In the genomic region with DNA sequence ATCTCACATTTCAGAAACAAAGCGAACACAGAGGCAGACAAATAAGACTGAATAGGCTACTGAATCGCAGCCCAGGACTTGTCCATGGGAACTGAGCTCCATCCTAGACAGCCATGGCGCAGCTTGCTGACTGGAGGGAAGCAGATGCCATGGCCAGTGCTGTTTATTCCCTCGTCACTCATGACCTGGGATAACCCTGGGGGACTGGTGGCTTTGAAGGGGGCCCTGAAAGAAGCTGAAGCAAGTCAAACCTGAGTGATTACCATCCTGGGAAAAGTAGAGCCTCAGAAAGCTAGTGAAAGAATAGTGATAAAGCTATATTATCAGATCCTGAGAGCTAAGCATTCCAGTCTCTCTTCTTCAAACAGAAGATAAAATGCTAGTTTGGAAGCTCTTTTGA, we compare ENCODE assay signal across 23 cellular contexts.
DNase-seq lines count a peak whose midpoint lies in the region; ATAC-seq and TF ChIP-seq lines count a peak whose summit lies in the region.
"Had no signal": no experiment of that assay in that cellular context is flagged by ENCODE, and none has a peak within 500 bp of the region (broad histone marks: within the 10 kb centered on the region; RNA-seq: fewer than 3 reads in every experiment).

No MANE protein-coding gene starts in this region.

- H3K4me1 Mint-ChIP-seq in nephron progenitor cell: peaks cover 46% of the 10 kb centered on the region
- H3K4me1 Mint-ChIP-seq: CD14-positive monocyte; CD8-positive, alpha-beta memory T cell had no signal

- H3K9ac ChIP-seq in Karpas-422 (ENCODE audit: low read length): no peak overlapping the region
- H3K9ac ChIP-seq: BLaER1 treated with 17β-estradiol and CSF1 and Interleukin-3, amounts not matched to agents 10 nM and 100 nM; GM23248 had no signal

- intact Hi-C loops in adrenal gland (cut with DNase I): no loop called here

- no peak overlapping the region for H3K4me3 ChIP-seq in Karpas-422 (ENCODE audit: low read length)
- H3K4me3 ChIP-seq in adrenal gland: no peak overlapping the region
- H3K4me3 ChIP-seq: A549; BLaER1 treated with 17β-estradiol and CSF1 and Interleukin-3, amounts not matched to agents 10 nM and 100 nM; GM23248 had no signal

- H3K36me3 ChIP-seq in Karpas-422 (ENCODE audit: insufficient read depth, low read length) (peaks cover 8% of the 10 kb centered on the region; the same call in 1 of the 2 replicates), adrenal gland (replicated peaks in 1 of 2) (no peaks in the 10 kb centered on the region)
- H3K36me3 ChIP-seq: BE2C had no signal

- H3K27ac ChIP-seq in Karpas-422 (ENCODE audit: low read length) (peak overlapping the region; percentile 18; the same call in 1 of the 2 replicates), adrenal gland (no peak overlapping the region)
- H3K27ac ChIP-seq: A549; BLaER1 treated with 17β-estradiol and CSF1 and Interleukin-3, amounts not matched to agents 10 nM and 100 nM; GM23248 had no signal

- peak; percentile 69 for DNase-seq in NCI-H82 (lab: John Stamatoyannopoulos, UW)
- no peak for DNase-seq in NCI-H82 treated with DMSO at 0.1 percent for 48 hours (lab: John Stamatoyannopoulos, UW; ENCODE audit: unreplicated experiment)
- DNase-seq in Karpas-422: no peak
- peak; percentile 6 for DNase-seq in left kidney (ENCODE audit: low read depth, low spot score)
- DNase-seq in nephron progenitor cell: no peak
- DNase-seq in NCI-H2081 (lab: John Stamatoyannopoulos, UW): no peak
- no peak for DNase-seq in adrenal gland
- DNase-seq: 8988T; ACHN; AML-193; BE2C; Calu3; CD4-positive, alpha-beta T cell; CD8-positive, alpha-beta memory T cell; DMS53; DMS79 treated with DMSO at 0.1 percent for 48 hours; GM23248; H7 had no signal

- peaks cover 43% of the 10 kb centered on the region for H3K36me3 Mint-ChIP-seq in nephron progenitor cell (ENCODE audit: low read depth)
- H3K36me3 Mint-ChIP-seq: CD14-positive monocyte had no signal

- 97 to 100% (median 99%) methylated on average over 4 of the region's 4 CpGs for WGBS in adrenal gland, 4 donors

- H3K9me2 ChIP-seq in Karpas-422 (replicated peaks; ENCODE audit: insufficient read depth, low read length): no peaks in the 10 kb centered on the region

- no peak overlapping the region for H2AFZ ChIP-seq in Karpas-422 (ENCODE audit: low read length)
- H2AFZ ChIP-seq: GM23248 had no signal

- peaks cover 21% of the 10 kb centered on the region for H3K4me1 ChIP-seq in Karpas-422 (ENCODE audit: low read length)
- H3K4me1 ChIP-seq in adrenal gland (replicated peaks in 1 of 2): no peaks in the 10 kb centered on the region
- H3K4me1 ChIP-seq: A549; BE2C; BLaER1 treated with 17β-estradiol and CSF1 and Interleukin-3, amounts not matched to agents 10 nM and 100 nM had no signal

- no peaks in the 10 kb centered on the region for H3K27me3 Mint-ChIP-seq in nephron progenitor cell (ENCODE audit: low read depth, poor library complexity)
- H3K27me3 Mint-ChIP-seq: CD4-positive, alpha-beta T cell; CD8-positive, alpha-beta memory T cell had no signal

- peaks cover 12% of the 10 kb centered on the region; the same call in 1 of the 2 replicates for H3K79me2 ChIP-seq in Karpas-422 (ENCODE audit: low read length)

- H3K4me2 ChIP-seq in Karpas-422 (ENCODE audit: low read depth, low read length, poor library complexity, severe bottlenecking): no peak overlapping the region
- H3K4me2 ChIP-seq: A549; BLaER1 treated with 17β-estradiol and CSF1 and Interleukin-3, amounts not matched to agents 10 nM and 100 nM had no signal

- ATAC-seq in GM18517 (IDR thresholded peaks at IDR 0.05; ENCODE audit: unreplicated experiment): no peak
- ATAC-seq: A549, HCT116 had no signal

- H3K27ac Mint-ChIP-seq in nephron progenitor cell: peak overlapping the region; percentile 88
- H3K27ac Mint-ChIP-seq: CD4-positive, alpha-beta T cell had no signal

- H3K9me3 ChIP-seq in Karpas-422 (ENCODE audit: low read length) (no peaks in the 10 kb centered on the region), adrenal gland (replicated peaks in 1 of 3) (no peaks in the 10 kb centered on the region)
- H3K9me3 ChIP-seq: A549; BE2C; BLaER1 treated with 17β-estradiol and CSF1 and Interleukin-3, amounts not matched to agents 10 nM and 100 nM had no signal

- no peak for TF ChIP-seq CTCF in nephron progenitor cell (IDR thresholded peaks at IDR 0.05)
- no peak for TF ChIP-seq CTCF in adrenal gland (IDR thresholded peaks at IDR 0.05)

- no peaks in the 10 kb centered on the region for H3K27me3 ChIP-seq in Karpas-422 (ENCODE audit: low read length)
- H3K27me3 ChIP-seq in adrenal gland: no peaks in the 10 kb centered on the region
- H3K27me3 ChIP-seq: BE2C; BLaER1 treated with 17β-estradiol and CSF1 and Interleukin-3, amounts not matched to agents 10 nM and 100 nM had no signal

- no peaks in the 10 kb centered on the region for H4K20me1 ChIP-seq in Karpas-422 (ENCODE audit: insufficient read depth, low read depth, low read length)
- H4K20me1 ChIP-seq: BLaER1 treated with 17β-estradiol and CSF1 and Interleukin-3, amounts not matched to agents 10 nM and 100 nM had no signal

- no peaks in the 10 kb centered on the region for H3K9me3 Mint-ChIP-seq in nephron progenitor cell
- H3K9me3 Mint-ChIP-seq: CD4-positive, alpha-beta T cell; CD8-positive, alpha-beta memory T cell had no signal

- H3K4me3 Mint-ChIP-seq in nephron progenitor cell: peak overlapping the region; percentile 38
- H3K4me3 Mint-ChIP-seq: CD14-positive monocyte; CD4-positive, alpha-beta T cell; CD8-positive, alpha-beta memory T cell had no signal

- no peak for TF ChIP-seq POLR2A in adrenal gland (IDR thresholded peaks at IDR 0.05)

Comparison
In these comparisons a context has a peak if more than half of its experiments do, and no peak if none do; other contexts are left out.
1. DNase-seq: peak in NCI-H82 (single experiment) and left kidney (single experiment); none in NCI-H82 treated with DMSO at 0.1 percent for 48 hours (single experiment), Karpas-422 (single experiment), nephron progenitor cell (single experiment), NCI-H2081 (0 of 2) and adrenal gland (0 of 7).